Comparison of ENCODE assay signal across 13 cellular contexts in the genomic region with DNA sequence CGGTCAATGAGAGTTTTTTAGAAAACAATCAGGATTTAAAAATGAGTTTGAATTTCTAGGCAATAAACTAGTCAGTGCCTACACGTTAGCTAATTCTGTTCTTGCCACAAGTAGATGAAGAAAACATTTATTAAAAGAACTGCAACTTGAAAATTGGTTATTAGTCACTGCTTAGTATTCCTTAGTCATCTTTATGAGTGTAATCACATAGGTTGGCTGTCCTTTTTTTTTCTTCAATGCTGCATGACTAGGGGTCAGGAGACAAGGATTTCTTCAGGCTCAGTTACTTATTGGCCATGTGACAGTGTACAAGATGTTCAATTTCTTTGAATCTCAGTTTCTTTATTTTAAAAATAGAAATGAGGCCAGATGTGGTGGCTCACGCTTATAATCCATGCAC. TPM values are rescaled to one million over a fixed set of nuclear protein-coding genes. Genes with fewer than 3 reads are reported as not detected.
DNase-seq lines count a peak whose midpoint lies in the region; ATAC-seq, FAIRE-seq and TF ChIP-seq lines count a peak whose summit lies in the region.
"Had no signal": no experiment of that assay in that cellular context is flagged by ENCODE, and none has a peak within 500 bp of the region (broad histone marks: within the 10 kb centered on the region; RNA-seq: fewer than 3 reads in every experiment).

No MANE protein-coding gene starts in this region.

- TF ChIP-seq POLR2A in gastroesophageal sphincter (IDR thresholded peaks at IDR 0.05), result no peak
- no peak for TF ChIP-seq POLR2A in vagina (IDR thresholded peaks at IDR 0.05)
- no peak for TF ChIP-seq POLR2A in GM12891 (IDR thresholded peaks at IDR 0.05; ENCODE audit: low read depth, low read length)

- H3K9me3 ChIP-seq in gastroesophageal sphincter (no peaks in the 10 kb centered on the region), vagina (no peaks in the 10 kb centered on the region)
- H3K9me3 ChIP-seq: mucosa of descending colon had no signal

- peaks cover 41% of the 10 kb centered on the region for H3K36me3 Mint-ChIP-seq in effector memory CD8-positive, alpha-beta T cell (ENCODE audit: insufficient read depth)

- no peaks in the 10 kb centered on the region for H3K9me3 Mint-ChIP-seq in effector memory CD8-positive, alpha-beta T cell
- H3K9me3 Mint-ChIP-seq: activated B cell treated with CpG ODN at 0.5 μM for 24 hours had no signal

- no peaks in the 10 kb centered on the region for H3K27me3 Mint-ChIP-seq in effector memory CD8-positive, alpha-beta T cell
- H3K27me3 Mint-ChIP-seq: activated B cell treated with CpG ODN at 0.5 μM for 24 hours had no signal

- peaks cover 0 to 33% of the 10 kb centered on the region in 2 donors for H3K36me3 ChIP-seq in gastroesophageal sphincter
- H3K36me3 ChIP-seq in vagina, result no peaks in the 10 kb centered on the region

- H3K4me3 ChIP-seq in gastroesophageal sphincter, result no peak overlapping the region
- H3K4me3 ChIP-seq in vagina, result no peak overlapping the region
- H3K4me3 ChIP-seq: mucosa of descending colon had no signal

- H3K27me3 ChIP-seq in gastroesophageal sphincter, result no peaks in the 10 kb centered on the region
- H3K27me3 ChIP-seq in vagina, result no peaks in the 10 kb centered on the region

- no peak for FAIRE-seq in GM12891 (lab: Jason Lieb, UNC)
- FAIRE-seq: H1 had no signal

- H3K4me3 Mint-ChIP-seq in effector memory CD8-positive, alpha-beta T cell, result no peak overlapping the region
- H3K4me3 Mint-ChIP-seq: activated B cell treated with CpG ODN at 0.5 μM for 24 hours had no signal

- intact Hi-C loops in Right ventricle myocardium inferior (cut with DNase I) (no loop called here), cardiac septum (cut with DNase I) (no loop called here), vagina (cut with DNase I) (no loop called here)

- peak overlapping the region in 1 of 2 donors; percentile 52 for H3K27ac Mint-ChIP-seq in effector memory CD8-positive, alpha-beta T cell
- H3K27ac Mint-ChIP-seq: activated B cell treated with CpG ODN at 0.5 μM for 24 hours had no signal

- DNase-seq in Right ventricle myocardium inferior (ENCODE audit: missing footprints), result no peak
- no peak for DNase-seq in cardiac septum (ENCODE audit: low spot score)
- no peak for DNase-seq in vagina (ENCODE audit: extremely low spot score in 2 of 2)
- DNase-seq in activated gamma-delta T cell treated with Interleukin-2 at 50 U/mL for 16 hours, result no peak
- DNase-seq in effector memory CD8-positive, alpha-beta T cell, result no peak
- no peak for DNase-seq in GM12891 (ENCODE audit: insufficient read length, low spot score)
- DNase-seq: activated B cell treated with CpG ODN at 0.5 μM for 24 hours, COR-L47, head of caudate nucleus, mucosa of descending colon had no signal

- TF ChIP-seq CTCF in gastroesophageal sphincter (IDR thresholded peaks at IDR 0.05) (no peak), vagina (IDR thresholded peaks at IDR 0.05) (no peak)

- no peak for TF ChIP-seq EP300 in gastroesophageal sphincter (IDR thresholded peaks at IDR 0.05)

- peaks cover 20 to 26% of the 10 kb centered on the region in 2 donors for H3K4me1 Mint-ChIP-seq in effector memory CD8-positive, alpha-beta T cell (ENCODE audit: low read depth in 2 of 2)
- H3K4me1 Mint-ChIP-seq: activated B cell treated with CpG ODN at 0.5 μM for 24 hours had no signal

- peak; percentile 52 for ATAC-seq in Right ventricle myocardium inferior
- ATAC-seq in SK-N-SH treated with all-trans-retinoic acid at 6 μM for 48 hours, result peak; percentile 86
- peak; percentile 57 for ATAC-seq in gastroesophageal sphincter
- no peak for ATAC-seq in effector memory CD8-positive, alpha-beta T cell (replicated peaks)
- ATAC-seq: mucosa of descending colon had no signal

- H3K27ac ChIP-seq in gastroesophageal sphincter (no peak overlapping the region), vagina (peak overlapping the region; percentile 56)

- no peaks in the 10 kb centered on the region for H3K4me1 ChIP-seq in gastroesophageal sphincter
- H3K4me1 ChIP-seq in vagina, result no peaks in the 10 kb centered on the region

- whole genome bisulfite sequencing in gastroesophageal sphincter (ENCODE audit: low coverage in 1 of 2), 2 donors, result 56 to 68% methylated on average over 3 of the region's 3 CpGs

TF ChIP-seq in SK-N-SH treated with all-trans-retinoic acid at 6 μM for 48 hours, 23 proteins besides CTCF, POLR2A, EP300 and RAD21 (continues in another document):
- TF ChIP-seq PPARA (CRISPR knock-in tag; IDR thresholded peaks at IDR 0.05; ENCODE audit: borderline replicate concordance) (no peak), TCF4 (CRISPR knock-in tag; IDR thresholded peaks at IDR 0.05; ENCODE audit: borderline replicate concordance) (no peak), POU6F1 (CRISPR knock-in tag; IDR thresholded peaks at IDR 0.05; ENCODE audit: borderline replicate concordance, low read depth) (no peak), CSDC2 (CRISPR knock-in tag; IDR thresholded peaks at IDR 0.05) (no peak), ZNF565 (CRISPR knock-in tag; conservative IDR thresholded peaks at IDR 0.05; ENCODE audit: low read depth) (no peak), TOX (CRISPR knock-in tag; IDR thresholded peaks at IDR 0.05; ENCODE audit: borderline replicate concordance) (no peak), CSRNP3 (CRISPR knock-in tag; IDR thresholded peaks at IDR 0.05) (no peak)

TF ChIP-seq in GM12891, 5 proteins besides CTCF, POLR2A, EP300 and RAD21:
- no peak for TF ChIP-seq TAF1 (IDR thresholded peaks at IDR 0.05; ENCODE audit: low read depth, low read length)
- no peak for TF ChIP-seq SPI1 (IDR thresholded peaks at IDR 0.05; ENCODE audit: low read depth, low read length)
- no peak for TF ChIP-seq PAX5 (IDR thresholded peaks at IDR 0.05; ENCODE audit: insufficient read depth, low read length, severe bottlenecking)
- no peak for TF ChIP-seq POU2F2 (IDR thresholded peaks at IDR 0.05; ENCODE audit: low read depth, low read length)
- no peak for TF ChIP-seq POLR2AphosphoS5 (IDR thresholded peaks at IDR 0.05; ENCODE audit: low read depth, low read length)

RNA-seq across cellular contexts. Expression of gene SOAT1, which starts 17.1 kb away (rescaled TPM):
- 10.4 TPM for total RNA-seq in Right ventricle myocardium inferior
- 9.8 TPM for total RNA-seq in cardiac septum
- 10 to 100 TPM; 11.2 to 17.8 (median 12.9) TPM for total RNA-seq in gastroesophageal sphincter
- total RNA-seq in vagina, result 10.3 TPM
- 7.6 TPM for polyA plus RNA-seq in GM12891 (2012; ENCODE audit: low read depth, missing spikeins)

RNA-seq across cellular contexts. Expression of gene AXDND1, which starts 55.0 kb away (rescaled TPM):
- not detected for total RNA-seq in Right ventricle myocardium inferior
- not detected for total RNA-seq in cardiac septum
- 1 to 10 TPM in 1 of 4 donors, under 1 TPM in 1, not detected in 2; 0.13 to 1.2 TPM for total RNA-seq in gastroesophageal sphincter
- not detected for total RNA-seq in vagina
- polyA plus RNA-seq in GM12891 (2012; ENCODE audit: low read depth, missing spikeins), result 0.22 TPM
- polyA plus RNA-seq: H1 had no signal
